ENCODE assay signal across 9 cellular contexts in genomic region chr11:67486481-67487195, GRCh38. TPM values are rescaled to one million over a fixed set of nuclear protein-coding genes. Genes with fewer than 3 reads are reported as not detected.
A peak's percentile ranks its signal among the peaks of the same experiment; 100 is the strongest.
DNase-seq lines count a peak whose midpoint lies in the region; ATAC-seq lines count a peak whose summit lies in the region.
"Had no signal": no experiment of that assay in that cellular context is flagged by ENCODE, and none has a peak within 500 bp of the region (broad histone marks: within the 10 kb centered on the region; RNA-seq: fewer than 3 reads in every experiment).

No MANE protein-coding gene starts in this region.

- peaks cover 69% of the 10 kb centered on the region for H3K4me1 Mint-ChIP-seq in activated naive CD4-positive, alpha-beta T cell treated with anti-CD3 and anti-CD28 coated beads, Interleukin-2, amount 10 ng/mL, durations not matched to agents 7 days and 5 days

- peak overlapping the region; percentile 95 for H3K4me3 Mint-ChIP-seq in activated naive CD4-positive, alpha-beta T cell treated with anti-CD3 and anti-CD28 coated beads, Interleukin-2, amount 10 ng/mL, durations not matched to agents 7 days and 5 days

- peaks cover 4% of the 10 kb centered on the region for H3K27me3 Mint-ChIP-seq in activated naive CD4-positive, alpha-beta T cell treated with anti-CD3 and anti-CD28 coated beads, Interleukin-2, amount 10 ng/mL, durations not matched to agents 7 days and 5 days

- CTCF ChIA-PET in activated naive CD4-positive, alpha-beta T cell treated with anti-CD3 and anti-CD28 coated beads, Interleukin-2, amount 10 ng/mL, durations not matched to agents 7 days and 5 days (lab: Charles Lee): interaction anchor here (1.0 to 1.9 kb wide), 4 partner anchors 48 to 141 kb away, joined by 3 to 6 read pairs (median 4); partner anchors contain the start of gene TBC1D10C

- peak; percentile 18 for ATAC-seq in HG02973 (IDR thresholded peaks at IDR 0.05; ENCODE audit: unreplicated experiment)
- no peak for ATAC-seq in left cardiac atrium
- ATAC-seq: heart left ventricle had no signal

- no peaks in the 10 kb centered on the region for H3K9me3 Mint-ChIP-seq in activated naive CD4-positive, alpha-beta T cell treated with anti-CD3 and anti-CD28 coated beads, Interleukin-2, amount 10 ng/mL, durations not matched to agents 7 days and 5 days

- peak overlapping the region; percentile 99 for H3K27ac Mint-ChIP-seq in activated naive CD4-positive, alpha-beta T cell treated with anti-CD3 and anti-CD28 coated beads, Interleukin-2, amount 10 ng/mL, durations not matched to agents 7 days and 5 days

- intact Hi-C loops in left cardiac atrium (cut with DNase I): no loop called here

- H3K36me3 Mint-ChIP-seq in activated naive CD4-positive, alpha-beta T cell treated with anti-CD3 and anti-CD28 coated beads, Interleukin-2, amount 10 ng/mL, durations not matched to agents 7 days and 5 days: peaks cover 47% of the 10 kb centered on the region

- DNase-seq in activated gamma-delta T cell treated with Interleukin-2 at 50 U/mL for 16 hours (peak; percentile 13), activated gamma-delta T cell (lab: John Stamatoyannopoulos, UW) (no peak), NCI-H524 treated with DMSO at 0.1 percent for 48 hours (lab: John Stamatoyannopoulos, UW) (no peak), left cardiac atrium (no peak), SHP77 treated with DMSO at 0.1 percent for 48 hours (lab: John Stamatoyannopoulos, UW) (no peak)
- peak; percentile 19 for DNase-seq in activated naive CD4-positive, alpha-beta T cell treated with anti-CD3 and anti-CD28 coated beads, Interleukin-2, amount 10 ng/mL, durations not matched to agents 7 days and 5 days
- peak; percentile 76 for DNase-seq in stimulated activated CD8-positive, alpha-beta memory T cell treated with anti-CD3 and anti-CD28 coated beads, Interleukin-4, amount 100 ng/mL, for 48 hours

RNA-seq across cellular contexts. Expression of gene AIP, which starts 3.8 kb away (rescaled TPM):
- total RNA-seq in left cardiac atrium: 10 to 100 TPM; 50.5 to 51.2 TPM

RNA-seq across cellular contexts. Expression of gene TMEM134, which starts 17.6 kb away (rescaled TPM):
- 10 to 100 TPM; 50.5 to 58.1 TPM for total RNA-seq in left cardiac atrium

RNA-seq across cellular contexts. Expression of gene PITPNM1, which starts 18.5 kb away (rescaled TPM):
- 10 to 100 TPM; 27.7 to 34.7 TPM for total RNA-seq in left cardiac atrium

RNA-seq across cellular contexts. Expression of gene CDK2AP2, which starts 21.3 kb away (rescaled TPM):
- total RNA-seq in left cardiac atrium: 10 to 100 TPM; 44.8 to 60.9 TPM

RNA-seq across cellular contexts. Expression of gene CABP4, which starts 31.5 kb away (rescaled TPM):
- total RNA-seq in left cardiac atrium: 1 to 10 TPM; 1.2 to 1.3 TPM

Comparison
In these comparisons a context has a peak if more than half of its experiments do, and no peak if none do; other contexts are left out.
1. DNase-seq: peak in activated gamma-delta T cell treated with Interleukin-2 at 50 U/mL for 16 hours (single experiment), activated naive CD4-positive, alpha-beta T cell treated with anti-CD3 and anti-CD28 coated beads, Interleukin-2, amount 10 ng/mL, durations not matched to agents 7 days and 5 days (single experiment) and stimulated activated CD8-positive, alpha-beta memory T cell treated with anti-CD3 and anti-CD28 coated beads, Interleukin-4, amount 100 ng/mL, for 48 hours (single experiment); none in activated gamma-delta T cell (single experiment), NCI-H524 treated with DMSO at 0.1 percent for 48 hours (single experiment), left cardiac atrium (single experiment) and SHP77 treated with DMSO at 0.1 percent for 48 hours (single experiment).